9 cellular contexts compared by ENCODE assay signal in genomic region chr17:5122586-5123342, GRCh38. TPM values are rescaled to one million over a fixed set of nuclear protein-coding genes. Genes with fewer than 3 reads are reported as not detected.
DNase-seq lines count a peak whose midpoint lies in the region; ATAC-seq, FAIRE-seq and TF ChIP-seq lines count a peak whose summit lies in the region.
"Had no signal": no experiment of that assay in that cellular context is flagged by ENCODE, and none has a peak within 500 bp of the region (broad histone marks: within the 10 kb centered on the region; RNA-seq: fewer than 3 reads in every experiment).

No MANE protein-coding gene starts in this region.

- H3K36me3 Mint-ChIP-seq in endodermal cell (ENCODE audit: low read depth), result no peaks in the 10 kb centered on the region

- TF ChIP-seq POLR2A in right lobe of liver (IDR thresholded peaks at IDR 0.05) (no peak), HepG2 (IDR thresholded peaks at IDR 0.05; ENCODE audit: insufficient read depth in 1 of 2, low read depth in 2 of 2, low read length in 2 of 2) (no peak)

- H4K20me1 ChIP-seq in HepG2 (ENCODE audit: insufficient read depth, low read length), result no peaks in the 10 kb centered on the region

- TF ChIP-seq CTCF in right lobe of liver (IDR thresholded peaks at IDR 0.05), result no peak
- TF ChIP-seq CTCF in HepG2 (CRISPR knock-in tag; IDR thresholded peaks at IDR 0.05), result no peak
- TF ChIP-seq CTCF in endodermal cell (conservative IDR thresholded peaks at IDR 0.05), result no peak

- H3K36me3 ChIP-seq in right lobe of liver, result no peaks in the 10 kb centered on the region
- no peaks in the 10 kb centered on the region for H3K36me3 ChIP-seq in HepG2 (replicated peaks in 1 of 2; ENCODE audit: control insufficient read depth in 1 of 2, insufficient read depth in 2 of 2, low read length in 2 of 2)
- H3K36me3 ChIP-seq in endodermal cell (ENCODE audit: control insufficient read depth, insufficient read depth, low read length), result no peaks in the 10 kb centered on the region
- H3K36me3 ChIP-seq in muscle layer of colon (ENCODE audit: insufficient read depth, low read length), result no peaks in the 10 kb centered on the region
- H3K36me3 ChIP-seq: neutrophil had no signal

- FAIRE-seq in HepG2 (lab: Jason Lieb, UNC), result no peak

- no peaks in the 10 kb centered on the region for H3K9me3 ChIP-seq in right lobe of liver
- no peaks in the 10 kb centered on the region for H3K9me3 ChIP-seq in HepG2 (ENCODE audit: low read length)
- H3K9me3 ChIP-seq in endodermal cell (ENCODE audit: control insufficient read depth, low read length), result no peaks in the 10 kb centered on the region
- no peaks in the 10 kb centered on the region for H3K9me3 ChIP-seq in muscle layer of colon (ENCODE audit: low read length)
- H3K9me3 ChIP-seq: neutrophil had no signal

- H3K9ac ChIP-seq in HepG2 (ENCODE audit: insufficient read depth, low read depth, low read length) (no peak overlapping the region), endodermal cell (ENCODE audit: extremely low read depth, low read length, poor library complexity, severe bottlenecking) (no peak overlapping the region), muscle layer of colon (ENCODE audit: low read length) (no peak overlapping the region)

- H3K79me2 ChIP-seq in HepG2 (ENCODE audit: insufficient read depth, low read length), result no peaks in the 10 kb centered on the region

- peak in 3 of 4 donors; percentile 49 to 57 (median 49) for ATAC-seq in right lobe of liver
- ATAC-seq in HepG2, result no peak; the same call in 2 of the 3 replicates

- no peak overlapping the region for H3K27ac ChIP-seq in right lobe of liver
- H3K27ac ChIP-seq in HepG2 (ENCODE audit: extremely low read length, insufficient read depth, low read length), result no peak overlapping the region
- no peak overlapping the region for H3K27ac ChIP-seq in endodermal cell (ENCODE audit: low read depth, low read length)
- no peak overlapping the region for H3K27ac ChIP-seq in muscle layer of colon (ENCODE audit: low read depth, low read length)
- H3K27ac ChIP-seq: neutrophil had no signal

- CTCF ChIA-PET in HepG2 (lab: Yijun Ruan, JAX; ENCODE audit: low intra/inter-chr PET ratio, low total read pairs), result no interaction called here

- peak overlapping the region; percentile 57 for H3K4me3 Mint-ChIP-seq in endodermal cell

- H3K4me1 ChIP-seq in right lobe of liver, result no peaks in the 10 kb centered on the region
- peaks cover 14% of the 10 kb centered on the region for H3K4me1 ChIP-seq in HepG2 (ENCODE audit: insufficient read depth, low read length)
- H3K4me1 ChIP-seq in endodermal cell (ENCODE audit: control insufficient read depth, insufficient read depth, low read length), result no peaks in the 10 kb centered on the region
- no peaks in the 10 kb centered on the region for H3K4me1 ChIP-seq in muscle layer of colon (ENCODE audit: insufficient read depth, low read length)

- in situ Hi-C loops in HepG2 (cut with HindIII; ENCODE audit: extremely low pct_ligation_motif_present, low pct_unique_long_range_greater_than_20kb), result no loop called here

- H2AFZ ChIP-seq in HepG2 (ENCODE audit: low read length), result no peak overlapping the region

- H3K27me3 ChIP-seq in right lobe of liver (no peaks in the 10 kb centered on the region), HepG2 (ENCODE audit: control insufficient read depth in 1 of 2, insufficient read depth in 2 of 2, low read length in 2 of 2) (peaks cover 0 to 3% of the 10 kb centered on the region in 2 experiments; a peak in 2 of 5 replicates), endodermal cell (ENCODE audit: control insufficient read depth, insufficient read depth, low read length, poor library complexity, severe bottlenecking) (peaks cover 35% of the 10 kb centered on the region), muscle layer of colon (ENCODE audit: control insufficient read depth in 1 of 2, insufficient read depth in 2 of 2, low read length in 2 of 2) (peaks cover 0 to 7% of the 10 kb centered on the region in 2 donors)

- H3K4me1 Mint-ChIP-seq in endodermal cell, result no peaks in the 10 kb centered on the region

- H3K9me3 Mint-ChIP-seq in endodermal cell, result peaks cover 12% of the 10 kb centered on the region

- TF ChIP-seq EP300 in HepG2 (IDR thresholded peaks at IDR 0.05; ENCODE audit: low read depth in 2 of 2, low read length in 2 of 2) (no peak), HepG2 (CRISPR knock-in tag; IDR thresholded peaks at IDR 0.05; ENCODE audit: borderline replicate concordance) (no peak)

- H3K4me2 ChIP-seq in HepG2 (ENCODE audit: low read depth, low read length), result no peak overlapping the region

- DNase-seq in right lobe of liver (peak in 1 of 3 donors; percentile 39), HepG2 (ENCODE audit: low spot score) (no peak), endodermal cell (peak; percentile 86), putamen (ENCODE audit: low spot score) (no peak), NCI-H1436 (lab: John Stamatoyannopoulos, UW) (no peak), T-helper 1 cell (no peak), NCI-H2196 (lab: John Stamatoyannopoulos, UW; ENCODE audit: unreplicated experiment) (no peak)

- peak overlapping the region in 1 of 3 donors; percentile 10 for H3K4me3 ChIP-seq in right lobe of liver
- H3K4me3 ChIP-seq in HepG2 (replicated peaks in 1 of 3; ENCODE audit: insufficient read depth in 1 of 3, low read depth in 2 of 3, low read length in 3 of 3), result no peak overlapping the region
- H3K4me3 ChIP-seq in endodermal cell (ENCODE audit: low read length), result peak overlapping the region; percentile 69
- H3K4me3 ChIP-seq in muscle layer of colon (ENCODE audit: low read depth in 1 of 2, low read length in 2 of 2), result peak overlapping the region; percentile 36 to 45

- POLR2A ChIA-PET in HepG2 (lab: Yijun Ruan, JAX), result no interaction called here

- no peak overlapping the region for H3K27ac Mint-ChIP-seq in endodermal cell

- H3K27me3 Mint-ChIP-seq in endodermal cell (ENCODE audit: insufficient read depth), result peaks cover 81% of the 10 kb centered on the region

- WGBS in right lobe of liver (ENCODE audit: insufficient coverage, low coverage, low lambda C conversion rate, missing lambda C conversion rate), result 5% methylated on average over 12 of the region's 75 CpGs
- WGBS in HepG2 (ENCODE audit: low lambda C conversion rate), result 82% methylated on average over 41 of the region's 75 CpGs
- 15 to 17% methylated on average over 4 to 74 of the region's 75 CpGs for WGBS in endodermal cell (ENCODE audit: insufficient coverage in 1 of 2, insufficient read length in 1 of 2), 2 experiments

- intact Hi-C loops in right lobe of liver (cut with DNase I) (no loop called here), HepG2 (cut with micrococcal nuclease; ENCODE audit: unreplicated experiment) (no loop called here)

- TF ChIP-seq RAD21 in HepG2 (CRISPR knock-in tag; IDR thresholded peaks at IDR 0.05), result no peak

- no TSS peak for BruUV-seq in HepG2 (replicated peaks; lab: Mats Ljungman, UMichigan)

RNA-seq across cellular contexts. Expression of gene USP6, which starts 6.9 kb away (rescaled TPM):
- total RNA-seq in right lobe of liver, result under 1 TPM in 2 of 6 experiments, not detected in 4; 0.02 to 0.07 TPM
- total RNA-seq in HepG2 (2016; rRNA removed; fragmentation: Illumina TruSeq; extraction: Trizol), result 0.04 TPM in 2 replicates
- not detected in 2 replicates for total RNA-seq in HepG2 (2016; cell fraction: cytosol; rRNA removed; fragmentation: Illumina TruSeq; extraction: Trizol; ENCODE audit: low read depth)
- total RNA-seq in HepG2 (2016; cell fraction: insoluble cytoplasmic fraction; rRNA removed; fragmentation: Illumina TruSeq; extraction: Trizol), result 0.04 TPM in 2 replicates
- total RNA-seq in HepG2 (2016; cell fraction: membrane; rRNA removed; fragmentation: Illumina TruSeq; extraction: Trizol), result 0.03 TPM in 1 of 2 replicates, not detected in the other
- not detected in 2 replicates for total RNA-seq in HepG2 (2016; cell fraction: nucleus; rRNA removed; fragmentation: Illumina TruSeq; extraction: Trizol)
- polyA plus RNA-seq in HepG2 (2011; rRNA removed), result not detected in 2 replicates
- polyA plus RNA-seq in HepG2 (2011; cell fraction: cytosol; rRNA removed), result not detected in 2 replicates
- 0.03 TPM in 1 of 2 replicates, not detected in the other for polyA plus RNA-seq in HepG2 (2011; cell fraction: nucleus; rRNA removed)
- polyA plus RNA-seq in HepG2 (2012), result 0.07 and 0.09 TPM in 2 replicates
- 0.01 TPM in 1 of 2 replicates, not detected in the other for polyA plus RNA-seq in HepG2 (2016; cell fraction: cytosol; fragmentation: Illumina TruSeq; extraction: Trizol; ENCODE audit: low read depth)
- 0.07 and 0.09 TPM in 2 replicates for polyA plus RNA-seq in HepG2 (2016; cell fraction: insoluble cytoplasmic fraction; fragmentation: Illumina TruSeq; extraction: Trizol; ENCODE audit: low read depth)
- 0.02 and 0.05 TPM in 2 replicates for polyA plus RNA-seq in HepG2 (2016; cell fraction: membrane; fragmentation: Illumina TruSeq; extraction: Trizol; ENCODE audit: low read depth)
- 0.13 and 0.14 TPM in 2 replicates for polyA plus RNA-seq in HepG2 (2016; cell fraction: nucleus; fragmentation: Illumina TruSeq; extraction: Trizol; ENCODE audit: insufficient read depth, low read depth)
- polyA minus RNA-seq in HepG2 (2011; rRNA and poly(A)+ RNA removed; ENCODE audit: low replicate concordance), result 0.02 TPM in 1 of 2 replicates, not detected in the other
- not detected in 2 replicates for polyA minus RNA-seq in HepG2 (2011; cell fraction: cytosol; rRNA and poly(A)+ RNA removed)
- not detected in 2 replicates for polyA minus RNA-seq in HepG2 (2011; cell fraction: nucleus; rRNA and poly(A)+ RNA removed)
- total RNA-seq in endodermal cell, result under 1 TPM; 0.13 TPM
- polyA plus RNA-seq in endodermal cell (2013, experiment 1 of 2), result 0.04 TPM
- 0.04 TPM for polyA plus RNA-seq in endodermal cell (2013, experiment 2 of 2)

RNA-seq across cellular contexts. Expression of gene ZNF232, which starts 11.1 kb away (rescaled TPM):
- total RNA-seq in right lobe of liver (1 to 10 TPM; 3.3 to 5.0 (median 4.5) TPM), HepG2 (2016; rRNA removed; fragmentation: Illumina TruSeq; extraction: Trizol) (28.7 and 35.4 TPM in 2 replicates), endodermal cell (10 to 100 TPM; 27.2 to 32.1 TPM)
- total RNA-seq in HepG2 (2016; cell fraction: cytosol; rRNA removed; fragmentation: Illumina TruSeq; extraction: Trizol; ENCODE audit: low read depth), result 13.3 and 13.6 TPM in 2 replicates
- total RNA-seq in HepG2 (2016; cell fraction: insoluble cytoplasmic fraction; rRNA removed; fragmentation: Illumina TruSeq; extraction: Trizol), result 29.8 and 36.0 TPM in 2 replicates
- 26.1 and 26.5 TPM in 2 replicates for total RNA-seq in HepG2 (2016; cell fraction: membrane; rRNA removed; fragmentation: Illumina TruSeq; extraction: Trizol)
- total RNA-seq in HepG2 (2016; cell fraction: nucleus; rRNA removed; fragmentation: Illumina TruSeq; extraction: Trizol), result 22.6 and 26.3 TPM in 2 replicates
- polyA plus RNA-seq in HepG2 (2011; rRNA removed), result 7.8 and 9.2 TPM in 2 replicates
- 7.4 TPM in 2 replicates for polyA plus RNA-seq in HepG2 (2011; cell fraction: cytosol; rRNA removed)
- 9.1 and 10.7 TPM in 2 replicates for polyA plus RNA-seq in HepG2 (2011; cell fraction: nucleus; rRNA removed)
- 10.0 and 10.9 TPM in 2 replicates for polyA plus RNA-seq in HepG2 (2012)
- polyA plus RNA-seq in HepG2 (2016; cell fraction: cytosol; fragmentation: Illumina TruSeq; extraction: Trizol; ENCODE audit: low read depth), result 8.9 and 10.2 TPM in 2 replicates
- 28.1 and 28.6 TPM in 2 replicates for polyA plus RNA-seq in HepG2 (2016; cell fraction: insoluble cytoplasmic fraction; fragmentation: Illumina TruSeq; extraction: Trizol; ENCODE audit: low read depth)
- 15.0 and 17.3 TPM in 2 replicates for polyA plus RNA-seq in HepG2 (2016; cell fraction: membrane; fragmentation: Illumina TruSeq; extraction: Trizol; ENCODE audit: low read depth)
- 30.1 and 30.5 TPM in 2 replicates for polyA plus RNA-seq in HepG2 (2016; cell fraction: nucleus; fragmentation: Illumina TruSeq; extraction: Trizol; ENCODE audit: insufficient read depth, low read depth)
- polyA minus RNA-seq in HepG2 (2011; rRNA and poly(A)+ RNA removed; ENCODE audit: low replicate concordance), result 3.9 and 8.3 TPM in 2 replicates
- 2.6 and 6.2 TPM in 2 replicates for polyA minus RNA-seq in HepG2 (2011; cell fraction: cytosol; rRNA and poly(A)+ RNA removed)
- 7.5 and 10.1 TPM in 2 replicates for polyA minus RNA-seq in HepG2 (2011; cell fraction: nucleus; rRNA and poly(A)+ RNA removed)
- polyA plus RNA-seq in endodermal cell (2013, experiment 1 of 2), result 27.0 TPM
- polyA plus RNA-seq in endodermal cell (2013, experiment 2 of 2), result 28.5 TPM

RNA-seq across cellular contexts. Expression of gene ZFP3, which starts 44.5 kb away (rescaled TPM):
- total RNA-seq in right lobe of liver, result 1 to 10 TPM in 1 of 6 experiments, under 1 TPM in 5; 0.51 to 1.6 (median 0.87) TPM
- not detected in 2 replicates for total RNA-seq in HepG2 (2016; rRNA removed; fragmentation: Illumina TruSeq; extraction: Trizol)
- not detected in 2 replicates for total RNA-seq in HepG2 (2016; cell fraction: cytosol; rRNA removed; fragmentation: Illumina TruSeq; extraction: Trizol; ENCODE audit: low read depth)
- total RNA-seq in HepG2 (2016; cell fraction: insoluble cytoplasmic fraction; rRNA removed; fragmentation: Illumina TruSeq; extraction: Trizol), result not detected in 2 replicates
- not detected in 2 replicates for total RNA-seq in HepG2 (2016; cell fraction: membrane; rRNA removed; fragmentation: Illumina TruSeq; extraction: Trizol)
- total RNA-seq in HepG2 (2016; cell fraction: nucleus; rRNA removed; fragmentation: Illumina TruSeq; extraction: Trizol), result not detected in 2 replicates
- not detected in 2 replicates for polyA plus RNA-seq in HepG2 (2011; rRNA removed)
- polyA plus RNA-seq in HepG2 (2011; cell fraction: cytosol; rRNA removed), result not detected in 2 replicates
- not detected in 2 replicates for polyA plus RNA-seq in HepG2 (2011; cell fraction: nucleus; rRNA removed)
- not detected in 2 replicates for polyA plus RNA-seq in HepG2 (2012)
- not detected in 2 replicates for polyA plus RNA-seq in HepG2 (2016; cell fraction: cytosol; fragmentation: Illumina TruSeq; extraction: Trizol; ENCODE audit: low read depth)
- polyA plus RNA-seq in HepG2 (2016; cell fraction: insoluble cytoplasmic fraction; fragmentation: Illumina TruSeq; extraction: Trizol; ENCODE audit: low read depth), result not detected in 2 replicates
- polyA plus RNA-seq in HepG2 (2016; cell fraction: membrane; fragmentation: Illumina TruSeq; extraction: Trizol; ENCODE audit: low read depth), result not detected in 2 replicates
- polyA plus RNA-seq in HepG2 (2016; cell fraction: nucleus; fragmentation: Illumina TruSeq; extraction: Trizol; ENCODE audit: insufficient read depth, low read depth), result not detected in 2 replicates
- not detected in 2 replicates for polyA minus RNA-seq in HepG2 (2011; rRNA and poly(A)+ RNA removed; ENCODE audit: low replicate concordance)
- not detected in 2 replicates for polyA minus RNA-seq in HepG2 (2011; cell fraction: cytosol; rRNA and poly(A)+ RNA removed)
- polyA minus RNA-seq in HepG2 (2011; cell fraction: nucleus; rRNA and poly(A)+ RNA removed), result not detected in 2 replicates
- 1 to 10 TPM in 1 of 2 donors, under 1 TPM in 1; 0.09 to 1.3 TPM for total RNA-seq in endodermal cell
- polyA plus RNA-seq in endodermal cell (2013, experiment 1 of 2), result 0.07 TPM
- polyA plus RNA-seq in endodermal cell (2013, experiment 2 of 2), result 0.21 TPM

Comparison
In these comparisons a context has a peak if more than half of its experiments do, and no peak if none do; other contexts are left out.
1. H3K4me3 ChIP-seq: peak in endodermal cell (single experiment) and muscle layer of colon (2 of 2); none in HepG2 (0 of 3).